In genomic region chr22:23157560-23158515, GRCh38 we compare ENCODE assay signal across 1 cellular context.
TF ChIP-seq lines count a peak whose summit lies in the region.

No MANE protein-coding gene starts in this region.

TF ChIP-seq in WTC11, 78 proteins besides CTCF, POLR2A, EP300 and RAD21 (continued from another document):
- no peak for TF ChIP-seq ZNF532 (CRISPR knock-in tag; IDR thresholded peaks at IDR 0.05; ENCODE audit: borderline replicate concordance)
TF ChIP-seq in WTC11: peak in this region for 0.
